1 cellular context compared by ENCODE assay signal in the genomic region with DNA sequence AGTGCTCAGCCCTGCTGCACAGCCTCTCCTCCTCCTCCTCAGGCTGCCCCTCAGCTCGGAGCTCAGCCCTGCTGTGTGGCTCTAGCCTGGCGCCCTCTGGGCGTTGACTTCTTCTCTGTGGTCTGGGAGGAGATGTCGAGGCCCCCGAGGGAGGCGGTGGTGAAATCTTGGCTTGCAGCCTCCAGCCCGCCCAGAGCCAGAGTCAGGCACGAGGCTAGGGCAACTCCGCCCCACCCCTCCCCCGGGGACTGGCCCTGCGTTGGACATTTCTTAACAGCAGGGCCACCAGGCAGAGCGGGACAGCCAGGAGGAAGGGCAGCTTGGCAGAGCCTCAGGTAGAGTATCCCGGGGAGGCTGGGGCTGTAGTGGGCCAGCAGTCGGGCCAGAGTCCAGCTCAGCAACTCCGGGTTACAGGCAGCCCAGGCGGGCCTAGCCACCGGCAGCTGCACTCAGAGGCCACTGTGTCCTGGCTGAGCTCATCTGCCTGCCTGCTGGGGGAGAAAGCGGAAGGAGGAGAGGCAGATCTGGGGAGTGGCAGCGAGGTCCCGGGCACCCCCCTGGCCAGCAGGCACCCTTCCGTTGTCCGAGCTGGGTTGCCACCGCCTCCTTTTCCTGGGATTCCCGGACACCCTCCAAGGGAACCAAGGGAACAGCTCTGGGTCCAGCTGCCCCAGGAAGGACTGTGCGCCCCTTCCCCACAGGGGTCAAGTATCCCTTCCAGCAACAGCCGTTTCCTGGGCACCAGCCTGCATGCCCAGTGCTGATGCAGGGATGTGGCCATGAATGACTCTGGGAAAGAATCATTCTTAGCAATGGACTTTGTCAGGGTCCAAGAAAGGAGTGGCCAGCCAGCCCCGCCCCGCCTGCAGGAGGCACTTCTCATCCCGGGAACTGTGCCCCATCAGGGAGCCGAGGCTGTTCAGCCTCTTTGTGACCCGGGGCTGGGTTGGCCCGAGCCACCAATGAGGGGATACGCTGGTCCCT.
TF ChIP-seq lines count a peak whose summit lies in the region.

A gene with protein sequence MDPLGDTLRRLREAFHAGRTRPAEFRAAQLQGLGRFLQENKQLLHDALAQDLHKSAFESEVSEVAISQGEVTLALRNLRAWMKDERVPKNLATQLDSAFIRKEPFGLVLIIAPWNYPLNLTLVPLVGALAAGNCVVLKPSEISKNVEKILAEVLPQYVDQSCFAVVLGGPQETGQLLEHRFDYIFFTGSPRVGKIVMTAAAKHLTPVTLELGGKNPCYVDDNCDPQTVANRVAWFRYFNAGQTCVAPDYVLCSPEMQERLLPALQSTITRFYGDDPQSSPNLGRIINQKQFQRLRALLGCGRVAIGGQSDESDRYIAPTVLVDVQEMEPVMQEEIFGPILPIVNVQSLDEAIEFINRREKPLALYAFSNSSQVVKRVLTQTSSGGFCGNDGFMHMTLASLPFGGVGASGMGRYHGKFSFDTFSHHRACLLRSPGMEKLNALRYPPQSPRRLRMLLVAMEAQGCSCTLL (plus strand): TSS at position 270 of the 984 bp plus-strand sequence. CDS start 4,971 bp downstream, outside the sequence.

TF ChIP-seq in GM23338, 12 proteins besides CTCF, POLR2A, EP300 and RAD21 (continued from another document):
- TF ChIP-seq, protein P1, sequence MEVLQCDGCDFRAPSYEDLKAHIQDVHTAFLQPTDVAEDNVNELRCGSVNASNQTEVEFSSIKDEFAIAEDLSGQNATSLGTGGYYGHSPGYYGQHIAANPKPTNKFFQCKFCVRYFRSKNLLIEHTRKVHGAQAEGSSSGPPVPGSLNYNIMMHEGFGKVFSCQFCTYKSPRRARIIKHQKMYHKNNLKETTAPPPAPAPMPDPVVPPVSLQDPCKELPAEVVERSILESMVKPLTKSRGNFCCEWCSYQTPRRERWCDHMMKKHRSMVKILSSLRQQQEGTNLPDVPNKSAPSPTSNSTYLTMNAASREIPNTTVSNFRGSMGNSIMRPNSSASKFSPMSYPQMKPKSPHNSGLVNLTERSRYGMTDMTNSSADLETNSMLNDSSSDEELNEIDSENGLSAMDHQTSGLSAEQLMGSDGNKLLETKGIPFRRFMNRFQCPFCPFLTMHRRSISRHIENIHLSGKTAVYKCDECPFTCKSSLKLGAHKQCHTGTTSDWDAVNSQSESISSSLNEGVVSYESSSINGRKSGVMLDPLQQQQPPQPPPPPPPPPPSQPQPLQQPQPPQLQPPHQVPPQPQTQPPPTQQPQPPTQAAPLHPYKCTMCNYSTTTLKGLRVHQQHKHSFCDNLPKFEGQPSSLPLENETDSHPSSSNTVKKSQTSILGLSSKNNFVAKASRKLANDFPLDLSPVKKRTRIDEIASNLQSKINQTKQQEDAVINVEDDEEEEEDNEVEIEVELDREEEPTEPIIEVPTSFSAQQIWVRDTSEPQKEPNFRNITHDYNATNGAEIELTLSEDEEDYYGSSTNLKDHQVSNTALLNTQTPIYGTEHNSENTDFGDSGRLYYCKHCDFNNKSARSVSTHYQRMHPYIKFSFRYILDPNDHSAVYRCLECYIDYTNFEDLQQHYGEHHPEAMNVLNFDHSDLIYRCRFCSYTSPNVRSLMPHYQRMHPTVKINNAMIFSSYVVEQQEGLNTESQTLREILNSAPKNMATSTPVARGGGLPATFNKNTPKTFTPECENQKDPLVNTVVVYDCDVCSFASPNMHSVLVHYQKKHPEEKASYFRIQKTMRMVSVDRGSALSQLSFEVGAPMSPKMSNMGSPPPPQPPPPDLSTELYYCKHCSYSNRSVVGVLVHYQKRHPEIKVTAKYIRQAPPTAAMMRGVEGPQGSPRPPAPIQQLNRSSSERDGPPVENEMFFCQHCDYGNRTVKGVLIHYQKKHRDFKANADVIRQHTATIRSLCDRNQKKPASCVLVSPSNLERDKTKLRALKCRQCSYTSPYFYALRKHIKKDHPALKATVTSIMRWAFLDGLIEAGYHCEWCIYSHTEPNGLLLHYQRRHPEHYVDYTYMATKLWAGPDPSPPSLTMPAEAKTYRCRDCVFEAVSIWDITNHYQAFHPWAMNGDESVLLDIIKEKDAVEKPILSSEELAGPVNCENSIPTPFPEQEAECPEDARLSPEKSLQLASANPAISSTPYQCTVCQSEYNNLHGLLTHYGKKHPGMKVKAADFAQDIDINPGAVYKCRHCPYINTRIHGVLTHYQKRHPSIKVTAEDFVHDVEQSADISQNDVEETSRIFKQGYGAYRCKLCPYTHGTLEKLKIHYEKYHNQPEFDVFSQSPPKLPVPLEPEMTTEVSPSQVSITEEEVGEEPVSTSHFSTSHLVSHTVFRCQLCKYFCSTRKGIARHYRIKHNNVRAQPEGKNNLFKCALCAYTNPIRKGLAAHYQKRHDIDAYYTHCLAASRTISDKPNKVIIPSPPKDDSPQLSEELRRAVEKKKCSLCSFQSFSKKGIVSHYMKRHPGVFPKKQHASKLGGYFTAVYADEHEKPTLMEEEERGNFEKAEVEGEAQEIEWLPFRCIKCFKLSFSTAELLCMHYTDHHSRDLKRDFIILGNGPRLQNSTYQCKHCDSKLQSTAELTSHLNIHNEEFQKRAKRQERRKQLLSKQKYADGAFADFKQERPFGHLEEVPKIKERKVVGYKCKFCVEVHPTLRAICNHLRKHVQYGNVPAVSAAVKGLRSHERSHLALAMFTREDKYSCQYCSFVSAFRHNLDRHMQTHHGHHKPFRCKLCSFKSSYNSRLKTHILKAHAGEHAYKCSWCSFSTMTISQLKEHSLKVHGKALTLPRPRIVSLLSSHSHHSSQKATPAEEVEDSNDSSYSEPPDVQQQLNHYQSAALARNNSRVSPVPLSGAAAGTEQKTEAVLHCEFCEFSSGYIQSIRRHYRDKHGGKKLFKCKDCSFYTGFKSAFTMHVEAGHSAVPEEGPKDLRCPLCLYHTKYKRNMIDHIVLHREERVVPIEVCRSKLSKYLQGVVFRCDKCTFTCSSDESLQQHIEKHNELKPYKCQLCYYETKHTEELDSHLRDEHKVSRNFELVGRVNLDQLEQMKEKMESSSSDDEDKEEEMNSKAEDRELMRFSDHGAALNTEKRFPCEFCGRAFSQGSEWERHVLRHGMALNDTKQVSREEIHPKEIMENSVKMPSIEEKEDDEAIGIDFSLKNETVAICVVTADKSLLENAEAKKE (CRISPR knock-in tag; IDR thresholded peaks at IDR 0.05): no peak
- TF ChIP-seq ZNF331 (CRISPR knock-in tag; IDR thresholded peaks at IDR 0.05; ENCODE audit: low read depth) (no peak), EZH2 (IDR thresholded peaks at IDR 0.05; ENCODE audit: low read depth, unreplicated experiment) (no peak), JUNB (IDR thresholded peaks at IDR 0.05; ENCODE audit: unreplicated experiment) (no peak)
- TF ChIP-seq, protein P2, sequence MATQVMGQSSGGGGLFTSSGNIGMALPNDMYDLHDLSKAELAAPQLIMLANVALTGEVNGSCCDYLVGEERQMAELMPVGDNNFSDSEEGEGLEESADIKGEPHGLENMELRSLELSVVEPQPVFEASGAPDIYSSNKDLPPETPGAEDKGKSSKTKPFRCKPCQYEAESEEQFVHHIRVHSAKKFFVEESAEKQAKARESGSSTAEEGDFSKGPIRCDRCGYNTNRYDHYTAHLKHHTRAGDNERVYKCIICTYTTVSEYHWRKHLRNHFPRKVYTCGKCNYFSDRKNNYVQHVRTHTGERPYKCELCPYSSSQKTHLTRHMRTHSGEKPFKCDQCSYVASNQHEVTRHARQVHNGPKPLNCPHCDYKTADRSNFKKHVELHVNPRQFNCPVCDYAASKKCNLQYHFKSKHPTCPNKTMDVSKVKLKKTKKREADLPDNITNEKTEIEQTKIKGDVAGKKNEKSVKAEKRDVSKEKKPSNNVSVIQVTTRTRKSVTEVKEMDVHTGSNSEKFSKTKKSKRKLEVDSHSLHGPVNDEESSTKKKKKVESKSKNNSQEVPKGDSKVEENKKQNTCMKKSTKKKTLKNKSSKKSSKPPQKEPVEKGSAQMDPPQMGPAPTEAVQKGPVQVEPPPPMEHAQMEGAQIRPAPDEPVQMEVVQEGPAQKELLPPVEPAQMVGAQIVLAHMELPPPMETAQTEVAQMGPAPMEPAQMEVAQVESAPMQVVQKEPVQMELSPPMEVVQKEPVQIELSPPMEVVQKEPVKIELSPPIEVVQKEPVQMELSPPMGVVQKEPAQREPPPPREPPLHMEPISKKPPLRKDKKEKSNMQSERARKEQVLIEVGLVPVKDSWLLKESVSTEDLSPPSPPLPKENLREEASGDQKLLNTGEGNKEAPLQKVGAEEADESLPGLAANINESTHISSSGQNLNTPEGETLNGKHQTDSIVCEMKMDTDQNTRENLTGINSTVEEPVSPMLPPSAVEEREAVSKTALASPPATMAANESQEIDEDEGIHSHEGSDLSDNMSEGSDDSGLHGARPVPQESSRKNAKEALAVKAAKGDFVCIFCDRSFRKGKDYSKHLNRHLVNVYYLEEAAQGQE (IDR thresholded peaks at IDR 0.05; ENCODE audit: unreplicated experiment): no peak
- TF ChIP-seq, protein P3, sequence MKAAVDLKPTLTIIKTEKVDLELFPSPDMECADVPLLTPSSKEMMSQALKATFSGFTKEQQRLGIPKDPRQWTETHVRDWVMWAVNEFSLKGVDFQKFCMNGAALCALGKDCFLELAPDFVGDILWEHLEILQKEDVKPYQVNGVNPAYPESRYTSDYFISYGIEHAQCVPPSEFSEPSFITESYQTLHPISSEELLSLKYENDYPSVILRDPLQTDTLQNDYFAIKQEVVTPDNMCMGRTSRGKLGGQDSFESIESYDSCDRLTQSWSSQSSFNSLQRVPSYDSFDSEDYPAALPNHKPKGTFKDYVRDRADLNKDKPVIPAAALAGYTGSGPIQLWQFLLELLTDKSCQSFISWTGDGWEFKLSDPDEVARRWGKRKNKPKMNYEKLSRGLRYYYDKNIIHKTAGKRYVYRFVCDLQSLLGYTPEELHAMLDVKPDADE (IDR thresholded peaks at IDR 0.05): no peak
